37 cellular contexts compared by ENCODE assay signal in genomic region chr11:74541466-74541865, GRCh38. TPM values are rescaled to one million over a fixed set of nuclear protein-coding genes. Genes with fewer than 3 reads are reported as not detected.
"Had no signal": no experiment of that assay in that cellular context is flagged by ENCODE, and none has a peak within 500 bp of the region (broad histone marks: within the 10 kb centered on the region; RNA-seq: fewer than 3 reads in every experiment).

No MANE protein-coding gene starts in this region.

- H3K9me3 Mint-ChIP-seq: activated T-helper 17 cell treated with anti-CD3 and anti-CD28 coated beads, Interleukin-2, amount 50 U/mL, for 72 hours had no signal

- H3K27ac Mint-ChIP-seq: activated naive CD4-positive, alpha-beta T cell treated with anti-CD3 and anti-CD28 coated beads for 36 hours; activated naive CD4-positive, alpha-beta T cell treated with anti-CD3 and anti-CD28 coated beads, Interleukin-2, amount 10 ng/mL, durations not matched to agents 7 days and 5 days; activated naive CD4-positive, alpha-beta T cell treated with anti-CD3 and anti-CD28 coated beads, Interleukin-2, amount 50 U/mL, for 24 hours; activated naive CD4-positive, alpha-beta T cell treated with anti-CD3 and anti-CD28 coated beads, Interleukin-2, amount 50 U/mL, for 72 hours; activated naive CD8-positive, alpha-beta T cell; activated naive CD8-positive, alpha-beta T cell treated with anti-CD3 and anti-CD28 coated beads for 36 hours; activated naive CD8-positive, alpha-beta T cell treated with anti-CD3 and anti-CD28 coated beads, Interleukin-2, amount 10 ng/mL, durations not matched to agents 7 days and 5 days; activated naive CD8-positive, alpha-beta T cell treated with anti-CD3 and anti-CD28 coated beads, Interleukin-2, amount 50 U/mL, for 24 hours; activated T-cell treated with anti-CD3 and anti-CD28 coated beads, Interleukin-2, amount 50 U/mL, for 24 hours; activated T-cell treated with anti-CD3 and anti-CD28 coated beads, Interleukin-2, amount 50 U/mL, for 72 hours; activated T-helper 1 cell treated with anti-CD3 and anti-CD28 coated beads, Interleukin-12 subunit alpha, Interleukin-12 subunit beta, Interleukin-2, Interleukin-4 antibody, amounts not matched to agents 30 ng/mL and 10 ng/mL and 1 ng/mL, durations not matched to agents 14 hours and 24 hours and 36 hours; activated T-helper 17 cell treated with anti-CD3 and anti-CD28 coated beads, Interleukin-2, amount 50 U/mL, for 72 hours; activated T-helper 2 cell treated with anti-CD3 and anti-CD28 coated beads, Interferon-gamma antibody, Interleukin-2, Interleukin-4, amounts not matched to agents 10 μg/mL and 5 μg/mL and 100 μg/mL, durations not matched to agents 14 hours and 24 hours and 36 hours; brain had no signal

- H3K36me3 Mint-ChIP-seq: activated naive CD4-positive, alpha-beta T cell treated with anti-CD3 and anti-CD28 coated beads, Interleukin-2, amount 10 ng/mL, durations not matched to agents 7 days and 5 days; activated naive CD8-positive, alpha-beta T cell treated with anti-CD3 and anti-CD28 coated beads, Interleukin-2, amount 10 ng/mL, durations not matched to agents 7 days and 5 days; brain had no signal

- H3K4me1 Mint-ChIP-seq: activated naive CD4-positive, alpha-beta T cell treated with anti-CD3 and anti-CD28 coated beads, Interleukin-2, amount 10 ng/mL, durations not matched to agents 7 days and 5 days; activated naive CD4-positive, alpha-beta T cell treated with anti-CD3 and anti-CD28 coated beads, Interleukin-2, amount 50 U/mL, for 24 hours; activated naive CD8-positive, alpha-beta T cell treated with anti-CD3 and anti-CD28 coated beads for 36 hours; activated naive CD8-positive, alpha-beta T cell treated with anti-CD3 and anti-CD28 coated beads, Interleukin-2, amount 10 ng/mL, durations not matched to agents 7 days and 5 days; activated naive CD8-positive, alpha-beta T cell treated with anti-CD3 and anti-CD28 coated beads, Interleukin-2, amount 50 U/mL, for 24 hours; activated T-helper 17 cell treated with anti-CD3 and anti-CD28 coated beads, Interleukin-2, amount 50 U/mL, for 72 hours; brain; central memory CD8-positive, alpha-beta T cell had no signal

- DNase-seq: activated effector memory CD4-positive, alpha-beta T cell treated with anti-CD3 and anti-CD28 coated beads, Interleukin-2, amount 50 U/mL, for 16 hours; activated effector memory CD4-positive, alpha-beta T cell treated with Interleukin-2 at 50 U/mL for 16 hours; activated gamma-delta T cell; activated gamma-delta T cell treated with Interleukin-2 at 50 U/mL for 16 hours; activated naive CD4-positive, alpha-beta T cell; activated naive CD4-positive, alpha-beta T cell treated with anti-CD3 and anti-CD28 coated beads for 36 hours; activated naive CD4-positive, alpha-beta T cell treated with anti-CD3 and anti-CD28 coated beads, Interleukin-2, amount 10 ng/mL, durations not matched to agents 7 days and 5 days; activated naive CD4-positive, alpha-beta T cell treated with anti-CD3 and anti-CD28 coated beads, Interleukin-2, amount 50 U/mL, for 16 hours; activated naive CD4-positive, alpha-beta T cell treated with Interleukin-2 at 50 U/mL for 16 hours; activated naive CD8-positive, alpha-beta T cell treated with anti-CD3 and anti-CD28 coated beads for 36 hours; activated naive CD8-positive, alpha-beta T cell treated with anti-CD3 and anti-CD28 coated beads, Interleukin-2, amount 10 ng/mL, durations not matched to agents 7 days and 5 days; activated naive CD8-positive, alpha-beta T cell treated with anti-CD3 and anti-CD28 coated beads, Interleukin-2, amount 50 U/mL, for 24 hours; activated T-cell treated with anti-CD3 and anti-CD28 coated beads for 4 hours; activated T-cell treated with anti-CD3 and anti-CD28 coated beads, Interleukin-2, amount 50 U/mL, for 1 hour; activated T-cell treated with anti-CD3 and anti-CD28 coated beads, Interleukin-2, amount 50 U/mL, for 24 hours; activated T-cell treated with anti-CD3 and anti-CD28 coated beads, Interleukin-2, amount 50 U/mL, for 4 hours; activated T-cell treated with anti-CD3 and anti-CD28 coated beads, Interleukin-2, amount 50 U/mL, for 48 hours; activated T-cell treated with anti-CD3 and anti-CD28 coated beads, Interleukin-2, amount 50 U/mL, for 72 hours; adrenal gland; amniotic stem cell; amygdala; anterior cingulate cortex; aorta; body of pancreas; brain microvascular endothelial cell; caudate nucleus; central memory CD4-positive, alpha-beta T cell; cerebellar nuclear complex had no signal

- H3K4me3 Mint-ChIP-seq: activated naive CD4-positive, alpha-beta T cell treated with anti-CD3 and anti-CD28 coated beads for 36 hours; activated naive CD4-positive, alpha-beta T cell treated with anti-CD3 and anti-CD28 coated beads, Interleukin-2, amount 10 ng/mL, durations not matched to agents 7 days and 5 days; activated naive CD4-positive, alpha-beta T cell treated with anti-CD3 and anti-CD28 coated beads, Interleukin-2, amount 50 U/mL, for 24 hours; activated naive CD8-positive, alpha-beta T cell; activated naive CD8-positive, alpha-beta T cell treated with anti-CD3 and anti-CD28 coated beads for 36 hours; activated naive CD8-positive, alpha-beta T cell treated with anti-CD3 and anti-CD28 coated beads, Interleukin-2, amount 10 ng/mL, durations not matched to agents 7 days and 5 days; activated naive CD8-positive, alpha-beta T cell treated with anti-CD3 and anti-CD28 coated beads, Interleukin-2, amount 50 U/mL, for 24 hours; activated T-cell treated with anti-CD3 and anti-CD28 coated beads, Interleukin-2, amount 50 U/mL, for 24 hours; activated T-cell treated with anti-CD3 and anti-CD28 coated beads, Interleukin-2, amount 50 U/mL, for 4 hours; activated T-cell treated with anti-CD3 and anti-CD28 coated beads, Interleukin-2, amount 50 U/mL, for 72 hours; activated T-helper 1 cell treated with anti-CD3 and anti-CD28 coated beads, Interleukin-12 subunit alpha, Interleukin-12 subunit beta, Interleukin-2, Interleukin-4 antibody, amounts not matched to agents 30 ng/mL and 10 ng/mL and 1 ng/mL, durations not matched to agents 14 hours and 24 hours and 36 hours; activated T-helper 17 cell treated with anti-CD3 and anti-CD28 coated beads, Interleukin-2, amount 50 U/mL, for 72 hours; brain; central memory CD8-positive, alpha-beta T cell had no signal

- H3K27me3 Mint-ChIP-seq: activated naive CD8-positive, alpha-beta T cell; activated naive CD8-positive, alpha-beta T cell treated with anti-CD3 and anti-CD28 coated beads for 36 hours; activated naive CD8-positive, alpha-beta T cell treated with anti-CD3 and anti-CD28 coated beads, Interleukin-2, amount 10 ng/mL, durations not matched to agents 7 days and 5 days; activated naive CD8-positive, alpha-beta T cell treated with anti-CD3 and anti-CD28 coated beads, Interleukin-2, amount 50 U/mL, for 24 hours; activated T-helper 17 cell treated with anti-CD3 and anti-CD28 coated beads, Interleukin-2, amount 50 U/mL, for 72 hours had no signal

RNA-seq across cellular contexts. Expression of gene LIPT2, which starts 47.9 kb away (rescaled TPM):
- total RNA-seq: ascending aorta had no signal
